36 cellular contexts compared by ENCODE assay signal in genomic region chr2:37125404-37125803, GRCh38.
"Had no signal": no experiment of that assay in that cellular context is flagged by ENCODE, and none has a peak within 500 bp of the region (broad histone marks: within the 10 kb centered on the region; RNA-seq: fewer than 3 reads in every experiment).

No MANE protein-coding gene starts in this region.

- FAIRE-seq: K562, RCC 7860 had no signal

- H3K27me3 ChIP-seq: cardiac muscle cell, MG63 had no signal

- H3K4me1 Mint-ChIP-seq: activated naive CD4-positive, alpha-beta T cell treated with anti-CD3 and anti-CD28 coated beads, Interleukin-2, amount 10 ng/mL, durations not matched to agents 7 days and 5 days; activated naive CD8-positive, alpha-beta T cell treated with anti-CD3 and anti-CD28 coated beads, Interleukin-2, amount 50 U/mL, for 24 hours had no signal

- ATAC-seq: activated CD8-positive, alpha-beta memory T cell treated with anti-CD3 and anti-CD28 coated beads, Interleukin-2, amount 10 ng/mL, durations not matched to agents 7 days and 5 days; activated naive CD8-positive, alpha-beta T cell treated with anti-CD3 and anti-CD28 coated beads, Interleukin-2, amount 50 U/mL, for 24 hours; K562; Right ventricle myocardium inferior had no signal

- H3K27ac Mint-ChIP-seq: activated CD4-positive, alpha-beta memory T cell treated with anti-CD3 and anti-CD28 coated beads, Interleukin-2, amount 10 ng/mL, durations not matched to agents 7 days and 5 days; activated CD8-positive, alpha-beta memory T cell treated with anti-CD3 and anti-CD28 coated beads, Interleukin-2, amount 10 ng/mL, durations not matched to agents 7 days and 5 days; activated naive CD4-positive, alpha-beta T cell treated with anti-CD3 and anti-CD28 coated beads, Interleukin-2, amount 10 ng/mL, durations not matched to agents 7 days and 5 days; activated naive CD8-positive, alpha-beta T cell; activated naive CD8-positive, alpha-beta T cell treated with anti-CD3 and anti-CD28 coated beads, Interleukin-2, amount 50 U/mL, for 24 hours had no signal

- DNase-seq: activated CD4-positive, alpha-beta memory T cell treated with anti-CD3 and anti-CD28 coated beads, Interleukin-2, amount 10 ng/mL, durations not matched to agents 7 days and 5 days; activated CD4-positive, alpha-beta T cell treated with anti-CD3 and anti-CD28 coated beads for 1 hour; activated CD4-positive, alpha-beta T cell treated with anti-CD3 and anti-CD28 coated beads for 48 hours; activated CD4-positive, CD25-positive, alpha-beta regulatory T cell; activated CD8-positive, alpha-beta memory T cell treated with anti-CD3 and anti-CD28 coated beads for 24 hours; activated CD8-positive, alpha-beta memory T cell treated with anti-CD3 and anti-CD28 coated beads, Interleukin-2, amount 10 ng/mL, durations not matched to agents 7 days and 5 days; activated CD8-positive, alpha-beta memory T cell treated with anti-CD3 and anti-CD28 coated beads, Interleukin-2, amount 50 U/mL, for 48 hours; activated effector memory CD4-positive, alpha-beta T cell treated with Interleukin-2 at 50 U/mL for 16 hours; activated naive CD4-positive, alpha-beta T cell treated with anti-CD3 and anti-CD28 coated beads, Interleukin-2, amount 10 ng/mL, durations not matched to agents 7 days and 5 days; activated naive CD8-positive, alpha-beta T cell treated with anti-CD3 and anti-CD28 coated beads, Interleukin-2, amount 50 U/mL, for 24 hours; activated T-cell treated with anti-CD3 and anti-CD28 coated beads, Interleukin-2, amount 50 U/mL, for 1 hour; anterior cingulate cortex; IMR-90; MG63; NCI-H1048; NCI-H1105 treated with DMSO at 0.1 percent for 48 hours; NCI-H1436; NCI-H1694; NCI-H2029; NCI-H345; NCI-H524 treated with DMSO at 0.1 percent for 48 hours; NK-92 treated with Interleukin-12 subunit alpha and Interleukin-12 subunit beta, amount 100 ng/mL, for 24 hours; PC-9; SIG-M5; SW 1271; T-helper 1 cell; T1000; WERI-Rb-1 had no signal

- H3K4me3 ChIP-seq: cardiac muscle cell, K562, MG63, PC-9 had no signal

- H3K9me3 Mint-ChIP-seq: activated CD4-positive, alpha-beta memory T cell treated with anti-CD3 and anti-CD28 coated beads, Interleukin-2, amount 10 ng/mL, durations not matched to agents 7 days and 5 days; activated naive CD4-positive, alpha-beta T cell treated with anti-CD3 and anti-CD28 coated beads, Interleukin-2, amount 10 ng/mL, durations not matched to agents 7 days and 5 days; activated naive CD8-positive, alpha-beta T cell treated with anti-CD3 and anti-CD28 coated beads, Interleukin-2, amount 50 U/mL, for 24 hours; brain; central memory CD8-positive, alpha-beta T cell had no signal

- H3K27ac ChIP-seq: cardiac muscle cell, PC-9, RWPE1, WERI-Rb-1 had no signal

- H3K4me3 Mint-ChIP-seq: activated CD4-positive, alpha-beta memory T cell treated with anti-CD3 and anti-CD28 coated beads, Interleukin-2, amount 10 ng/mL, durations not matched to agents 7 days and 5 days; activated CD8-positive, alpha-beta memory T cell treated with anti-CD3 and anti-CD28 coated beads, Interleukin-2, amount 10 ng/mL, durations not matched to agents 7 days and 5 days; activated naive CD4-positive, alpha-beta T cell treated with anti-CD3 and anti-CD28 coated beads, Interleukin-2, amount 10 ng/mL, durations not matched to agents 7 days and 5 days; activated naive CD8-positive, alpha-beta T cell; activated naive CD8-positive, alpha-beta T cell treated with anti-CD3 and anti-CD28 coated beads, Interleukin-2, amount 50 U/mL, for 24 hours; brain; central memory CD8-positive, alpha-beta T cell had no signal

- H3K27me3 Mint-ChIP-seq: activated CD4-positive, alpha-beta memory T cell treated with anti-CD3 and anti-CD28 coated beads, Interleukin-2, amount 10 ng/mL, durations not matched to agents 7 days and 5 days; activated CD8-positive, alpha-beta memory T cell treated with anti-CD3 and anti-CD28 coated beads, Interleukin-2, amount 10 ng/mL, durations not matched to agents 7 days and 5 days; activated naive CD4-positive, alpha-beta T cell treated with anti-CD3 and anti-CD28 coated beads, Interleukin-2, amount 10 ng/mL, durations not matched to agents 7 days and 5 days; activated naive CD8-positive, alpha-beta T cell; activated naive CD8-positive, alpha-beta T cell treated with anti-CD3 and anti-CD28 coated beads, Interleukin-2, amount 50 U/mL, for 24 hours; brain; central memory CD8-positive, alpha-beta T cell had no signal

- H3K9me3 ChIP-seq: MG63 had no signal
